ENCODE assay signal across 8 cellular contexts in genomic region chrX:119758682-119759332, GRCh38. TPM values are rescaled to one million over a fixed set of nuclear protein-coding genes. Genes with fewer than 3 reads are reported as not detected.
DNase-seq lines count a peak whose midpoint lies in the region; ATAC-seq and TF ChIP-seq lines count a peak whose summit lies in the region.

No MANE protein-coding gene starts in this region.

- DNase-seq in NCI-H510A treated with DMSO at 0.1 percent for 48 hours (lab: John Stamatoyannopoulos, UW): peak; percentile 19
- DNase-seq in NCI-H510A (lab: John Stamatoyannopoulos, UW): no peak
- peak; percentile 8 to 18 for DNase-seq in activated CD4-positive, alpha-beta T cell treated with anti-CD3 and anti-CD28 coated beads for 4 hours
- peak; percentile 21 for DNase-seq in epithelial cell of esophagus (ENCODE audit: low read depth)
- DNase-seq in nephron progenitor cell: peak; percentile 39
- no peak for DNase-seq in SK-N-DZ (ENCODE audit: low spot score)

- no peak for TF ChIP-seq CTCF in epithelial cell of esophagus (IDR thresholded peaks at IDR 0.05; ENCODE audit: insufficient read depth, low read depth, low read length, missing control alignments)
- no peak for TF ChIP-seq CTCF in nephron progenitor cell (IDR thresholded peaks at IDR 0.05)

- peaks cover 59% of the 10 kb centered on the region for H3K9me3 Mint-ChIP-seq in nephron progenitor cell

- H3K27me3 Mint-ChIP-seq in nephron progenitor cell (ENCODE audit: low read depth, poor library complexity): peaks cover 54% of the 10 kb centered on the region

- no peak overlapping the region for H3K27ac Mint-ChIP-seq in nephron progenitor cell

- H3K36me3 Mint-ChIP-seq in nephron progenitor cell (ENCODE audit: low read depth): no peaks in the 10 kb centered on the region

- H3K4me1 Mint-ChIP-seq in nephron progenitor cell: peaks cover 22% of the 10 kb centered on the region

- no peak for ATAC-seq in HG03571 (IDR thresholded peaks at IDR 0.05; ENCODE audit: unreplicated experiment)
- no peak for ATAC-seq in GM19467 (IDR thresholded peaks at IDR 0.05; ENCODE audit: unreplicated experiment)

- peak overlapping the region; percentile 44 for H3K4me3 ChIP-seq in epithelial cell of esophagus (ENCODE audit: low read length)

- peak overlapping the region; percentile 34 for H3K4me3 Mint-ChIP-seq in nephron progenitor cell

RNA-seq across cellular contexts. Expression of gene SOWAHD, which starts 0.4 kb away (rescaled TPM):
- 0.64 TPM in 1 of 2 replicates, not detected in the other for polyA plus RNA-seq in SK-N-DZ (2014; cell fraction: cytosol; rRNA removed)
- 0.09 TPM in 1 of 2 replicates, not detected in the other for polyA plus RNA-seq in SK-N-DZ (2014; cell fraction: nucleus; rRNA removed)

RNA-seq across cellular contexts. Expression of gene RPL39, which starts 32.6 kb away (rescaled TPM):
- polyA plus RNA-seq in SK-N-DZ (2014; cell fraction: cytosol; rRNA removed): 10,754 and 11,044 TPM in 2 replicates
- polyA plus RNA-seq in SK-N-DZ (2014; cell fraction: nucleus; rRNA removed): 3,800 and 18,720 TPM in 2 replicates

Comparison
In these comparisons a context has a peak if more than half of its experiments do, and no peak if none do; other contexts are left out.
1. DNase-seq: peak in NCI-H510A treated with DMSO at 0.1 percent for 48 hours (single experiment), activated CD4-positive, alpha-beta T cell treated with anti-CD3 and anti-CD28 coated beads for 4 hours (2 of 2), epithelial cell of esophagus (single experiment) and nephron progenitor cell (single experiment); none in NCI-H510A (single experiment) and SK-N-DZ (single experiment).